Comparison of ENCODE assay signal across 1 cellular context in the genomic region with DNA sequence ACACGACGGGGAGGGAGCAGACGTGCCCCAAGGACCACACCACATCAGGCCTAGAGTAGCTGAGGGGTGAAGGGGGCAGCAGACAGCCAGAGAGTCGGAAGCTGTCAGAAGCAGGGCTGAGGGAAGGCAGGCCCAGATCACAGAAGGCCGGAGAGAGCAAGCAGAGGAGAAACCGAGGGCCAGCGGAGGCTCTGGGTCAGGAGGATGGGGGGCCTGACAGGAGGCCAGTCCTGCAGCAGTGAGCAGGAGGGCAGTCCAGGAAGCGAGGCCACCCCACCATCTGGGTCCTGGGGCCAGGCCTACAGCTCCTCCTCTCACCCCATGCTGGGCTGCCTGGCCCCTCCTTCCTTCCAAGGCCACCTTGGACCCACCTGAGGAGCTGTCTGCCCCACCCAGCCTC.
TF ChIP-seq lines count a peak whose summit lies in the region.

No MANE protein-coding gene starts in this region.

TF ChIP-seq in H1, 55 proteins besides CTCF, POLR2A, EP300 and RAD21:
- TF ChIP-seq BACH1 (IDR thresholded peaks at IDR 0.05; ENCODE audit: low read length) = no peak
- no peak for TF ChIP-seq TAF1 (IDR thresholded peaks at IDR 0.05; ENCODE audit: low read depth, low read length)
- TF ChIP-seq TCF12 (IDR thresholded peaks at IDR 0.05; ENCODE audit: low read depth, low read length) = no peak
- TF ChIP-seq RXRA (IDR thresholded peaks at IDR 0.05; ENCODE audit: insufficient read depth, low read depth, low read length) = no peak
- TF ChIP-seq ASH2L (IDR thresholded peaks at IDR 0.05; ENCODE audit: low read length) = no peak
- TF ChIP-seq TBP (IDR thresholded peaks at IDR 0.05; ENCODE audit: low read depth, low read length) = no peak
- TF ChIP-seq PHF8 (conservative IDR thresholded peaks at IDR 0.05; ENCODE audit: low read depth, low read length) = no peak
